In the genomic region with DNA sequence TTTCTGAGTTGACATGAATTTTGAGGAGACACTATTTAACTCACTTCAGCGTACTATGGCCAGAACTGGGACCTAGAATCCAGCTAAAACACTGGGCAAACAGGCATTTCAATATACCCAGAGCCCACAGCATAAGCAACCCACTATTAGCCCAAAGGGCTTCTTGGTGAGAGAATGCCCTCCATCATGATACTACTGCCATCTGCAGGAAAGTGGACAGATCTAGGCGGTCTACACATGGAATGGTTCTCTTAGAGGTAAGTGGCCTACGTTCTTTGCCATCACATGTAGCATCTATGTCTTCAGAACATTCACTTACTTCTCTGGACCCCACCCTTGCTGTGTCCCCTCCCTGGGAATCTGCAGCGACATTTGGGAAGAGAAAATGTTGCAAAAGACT, we compare ENCODE assay signal across 12 cellular contexts.
DNase-seq lines count a peak whose midpoint lies in the region; TF ChIP-seq lines count a peak whose summit lies in the region.
"Had no signal": no experiment of that assay in that cellular context is flagged by ENCODE, and none has a peak within 500 bp of the region (broad histone marks: within the 10 kb centered on the region; RNA-seq: fewer than 3 reads in every experiment).

No MANE protein-coding gene starts in this region.

- 0 out of 2 replicates have a peak, but pooled peaks have one; percentile 6 for TF ChIP-seq CTCF in GM12875 (IDR thresholded peaks at IDR 0.05; ENCODE audit: borderline replicate concordance, insufficient read depth, low read depth, low read length)

- DNase-seq in COR-L47 (lab: John Stamatoyannopoulos, UW) (peak; percentile 32), RKO (ENCODE audit: low spot score) (peak; percentile 17), iPS-NIHi11 (ENCODE audit: low spot score) (peak; percentile 26), DMS114 treated with DMSO at 0.1 percent for 48 hours (lab: John Stamatoyannopoulos, UW; ENCODE audit: unreplicated experiment) (no peak), SKM-1 (lab: John Stamatoyannopoulos, UW; ENCODE audit: unreplicated experiment) (no peak), CD1c-positive myeloid dendritic cell (ENCODE audit: extremely low spot score) (no peak)
- DNase-seq in stimulated activated CD4-positive, alpha-beta T cell treated with anti-CD3 and anti-CD28 coated beads, Interleukin-12 subunit alpha, Interleukin-12 subunit beta, amount 100 ng/mL, for 4 hours: no peak
- DNase-seq: activated CD4-positive, alpha-beta T cell treated with anti-CD3 and anti-CD28 coated beads, Interleukin-2, amount 50 U/mL, for 48 hours; CD8-positive, alpha-beta memory T cell; cerebellar nuclear complex; NCI-H524 had no signal

- H3K4me3 ChIP-seq in GM12875 (ENCODE audit: low read depth, low read length): no peak overlapping the region

Comparison
In these comparisons a context has a peak if more than half of its experiments do, and no peak if none do; other contexts are left out.
1. DNase-seq: peak in COR-L47 (single experiment), RKO (single experiment) and iPS-NIHi11 (single experiment); none in stimulated activated CD4-positive, alpha-beta T cell treated with anti-CD3 and anti-CD28 coated beads, Interleukin-12 subunit alpha, Interleukin-12 subunit beta, amount 100 ng/mL, for 4 hours (single experiment), DMS114 treated with DMSO at 0.1 percent for 48 hours (single experiment), SKM-1 (single experiment) and CD1c-positive myeloid dendritic cell (single experiment).